In genomic region chr7:158975526-158976467, GRCh38 we compare ENCODE assay signal across 9 cellular contexts.
DNase-seq lines count a peak whose midpoint lies in the region; ATAC-seq and TF ChIP-seq lines count a peak whose summit lies in the region.
"Had no signal": no experiment of that assay in that cellular context is flagged by ENCODE, and none has a peak within 500 bp of the region (broad histone marks: within the 10 kb centered on the region; RNA-seq: fewer than 3 reads in every experiment).

No MANE protein-coding gene starts in this region.

- peaks cover 0 to 3% of the 10 kb centered on the region in 2 experiments for H3K27me3 ChIP-seq in mesenchymal stem cell (ENCODE audit: control insufficient read depth in 1 of 2, insufficient read depth in 1 of 2, low read length in 2 of 2)

- H3K27me3 Mint-ChIP-seq in T-helper 2 cell treated with Interferon-gamma antibody and Interleukin-4, amounts not matched to agents 5 μg/mL and 100 μg/mL, for 36 hours (ENCODE audit: low read depth): no peaks in the 10 kb centered on the region

- DNase-seq in DMS153 treated with DMSO at 0.1 percent for 48 hours (lab: John Stamatoyannopoulos, UW; ENCODE audit: unreplicated experiment) (peak; percentile 42), HuH-7.5 (ENCODE audit: low spot score) (peak; percentile 41), mesenchymal stem cell (peak; percentile 7), GM19240 (ENCODE audit: insufficient read length, low spot score) (no peak), AG08395 (ENCODE audit: low spot score) (no peak), GM13976 (ENCODE audit: low spot score) (no peak)
- peak; percentile 44 for DNase-seq in T-helper 2 cell treated with Interferon-gamma antibody and Interleukin-4, amounts not matched to agents 5 μg/mL and 100 μg/mL, for 36 hours (ENCODE audit: low spot score)
- DNase-seq: SW 1271 had no signal

- peak overlapping the region; percentile 38 for H4K8ac ChIP-seq in mesenchymal stem cell (ENCODE audit: low read length)

- no peak overlapping the region for H3K27ac Mint-ChIP-seq in T-helper 2 cell treated with Interferon-gamma antibody and Interleukin-4, amounts not matched to agents 5 μg/mL and 100 μg/mL, for 36 hours

- H3K18ac ChIP-seq in mesenchymal stem cell (ENCODE audit: low read depth in 1 of 2, low read length in 2 of 2): no peak overlapping the region

- H3K4me1 Mint-ChIP-seq in T-helper 2 cell treated with Interferon-gamma antibody and Interleukin-4, amounts not matched to agents 5 μg/mL and 100 μg/mL, for 36 hours (ENCODE audit: low read depth): peaks cover 16% of the 10 kb centered on the region

- H2BK5ac ChIP-seq in mesenchymal stem cell (ENCODE audit: low read depth, low read length, poor library complexity, severe bottlenecking): no peak overlapping the region

- peaks cover 3% of the 10 kb centered on the region for H3K36me3 Mint-ChIP-seq in T-helper 2 cell treated with Interferon-gamma antibody and Interleukin-4, amounts not matched to agents 5 μg/mL and 100 μg/mL, for 36 hours (ENCODE audit: low read depth)

- no peak for TF ChIP-seq CTCF in GM13976 (IDR thresholded peaks at IDR 0.05; ENCODE audit: borderline replicate concordance, control extremely low read depth, extremely low read depth, insufficient read depth, missing control alignments)

- H3K9me3 Mint-ChIP-seq in T-helper 2 cell treated with Interferon-gamma antibody and Interleukin-4, amounts not matched to agents 5 μg/mL and 100 μg/mL, for 36 hours: peaks cover 13% of the 10 kb centered on the region

- ATAC-seq in GM19455 (IDR thresholded peaks at IDR 0.05; ENCODE audit: unreplicated experiment): no peak

- H3K4me2 ChIP-seq in mesenchymal stem cell (ENCODE audit: low read length, poor library complexity, severe bottlenecking): no peak overlapping the region

- no peaks in the 10 kb centered on the region for H3K79me1 ChIP-seq in mesenchymal stem cell (replicated peaks; ENCODE audit: low read length, poor library complexity, severe bottlenecking)

- H3K4me3 ChIP-seq in mesenchymal stem cell (ENCODE audit: insufficient read depth in 1 of 2, low read depth in 1 of 2, low read length in 2 of 2): no peak overlapping the region

- peaks cover 19% of the 10 kb centered on the region for H3K4me1 ChIP-seq in mesenchymal stem cell (ENCODE audit: control insufficient read depth, insufficient read depth, low read depth, low read length)

- peak overlapping the region in 1 of 2 experiments; percentile 7 for H2BK12ac ChIP-seq in mesenchymal stem cell (ENCODE audit: low read length in 2 of 2)

- no peak overlapping the region for H3K9ac ChIP-seq in mesenchymal stem cell (ENCODE audit: low read length)

- no peak overlapping the region for H2AK5ac ChIP-seq in mesenchymal stem cell (ENCODE audit: low read length, severe bottlenecking)

- H4K91ac ChIP-seq in mesenchymal stem cell (ENCODE audit: low read length): no peak overlapping the region

- H3K27ac ChIP-seq in mesenchymal stem cell (ENCODE audit: low read length, poor library complexity, severe bottlenecking): no peak overlapping the region

- H3K36me3 ChIP-seq in mesenchymal stem cell (ENCODE audit: control insufficient read depth in 1 of 2, insufficient read depth in 2 of 2, low read depth in 1 of 2, low read length in 2 of 2): no peaks in the 10 kb centered on the region

- H3K9me3 ChIP-seq in mesenchymal stem cell (ENCODE audit: control insufficient read depth, low read length): peaks cover 4% of the 10 kb centered on the region

- H3K23ac ChIP-seq in mesenchymal stem cell (ENCODE audit: low read length in 2 of 2): no peak overlapping the region

- H3K4me3 Mint-ChIP-seq in T-helper 2 cell treated with Interferon-gamma antibody and Interleukin-4, amounts not matched to agents 5 μg/mL and 100 μg/mL, for 36 hours: no peak overlapping the region

- no peak overlapping the region for H3K4ac ChIP-seq in mesenchymal stem cell (ENCODE audit: low read depth in 1 of 2, low read length in 2 of 2)

- WGBS in mesenchymal stem cell: 71% methylated on average over 24 of the region's 33 CpGs

- in situ Hi-C loops in GM13976 (cut with MboI; ENCODE audit: low sequenced_read_pairs, unreplicated experiment): no loop called here

- H2BK120ac ChIP-seq in mesenchymal stem cell (ENCODE audit: low read depth, low read length): no peak overlapping the region

- no peak overlapping the region for H2BK15ac ChIP-seq in mesenchymal stem cell (ENCODE audit: low read depth, poor library complexity, severe bottlenecking)

- no peak overlapping the region for H2AFZ ChIP-seq in mesenchymal stem cell (ENCODE audit: low read depth, low read length)

- no peak overlapping the region for H3K14ac ChIP-seq in mesenchymal stem cell (ENCODE audit: low read length in 2 of 2)

Comparison
In these comparisons a context has a peak if more than half of its experiments do, and no peak if none do; other contexts are left out.
1. DNase-seq: peak in DMS153 treated with DMSO at 0.1 percent for 48 hours (single experiment), HuH-7.5 (single experiment), T-helper 2 cell treated with Interferon-gamma antibody and Interleukin-4, amounts not matched to agents 5 μg/mL and 100 μg/mL, for 36 hours (single experiment) and mesenchymal stem cell (single experiment); none in GM19240 (single experiment), AG08395 (single experiment) and GM13976 (single experiment).